8 cellular contexts compared by ENCODE assay signal in genomic region chr17:76726766-76727718, GRCh38. TPM values are rescaled to one million over a fixed set of nuclear protein-coding genes. Genes with fewer than 3 reads are reported as not detected.
DNase-seq lines count a peak whose midpoint lies in the region; ATAC-seq lines count a peak whose summit lies in the region.

Gene METTL23, plus strand, starts transcription at chr17:76726839. Its CDS starts 2,872 bp downstream, at chr17:76729711.

- H3K36me3 ChIP-seq in ACC112 (ENCODE audit: insufficient read depth, low read length), result peaks cover 28% of the 10 kb centered on the region
- H3K36me3 ChIP-seq in effector memory CD4-positive, alpha-beta T cell (ENCODE audit: control insufficient read depth, insufficient read depth, low read length), result peaks cover 32% of the 10 kb centered on the region

- H3K4me1 Mint-ChIP-seq in activated CD4-positive, alpha-beta memory T cell treated with anti-CD3 and anti-CD28 coated beads, Interleukin-2, amount 10 ng/mL, durations not matched to agents 7 days and 5 days, result peaks cover 58% of the 10 kb centered on the region

- H2AFZ ChIP-seq in ACC112 (ENCODE audit: low read length, unreplicated experiment), result no peak within 1 kb of the TSS

- H3K4me3 Mint-ChIP-seq in activated CD4-positive, alpha-beta memory T cell treated with anti-CD3 and anti-CD28 coated beads, Interleukin-2, amount 10 ng/mL, durations not matched to agents 7 days and 5 days, result peak within 1 kb of the TSS; percentile 91

- DNase-seq in NCI-H2227 (lab: John Stamatoyannopoulos, UW; ENCODE audit: unreplicated experiment) (peak; percentile 81), mesenteric fat pad (ENCODE audit: low spot score) (peak; percentile 92)
- DNase-seq in activated CD4-positive, alpha-beta memory T cell treated with anti-CD3 and anti-CD28 coated beads, Interleukin-2, amount 10 ng/mL, durations not matched to agents 7 days and 5 days, result peak; percentile 83
- DNase-seq in effector memory CD4-positive, alpha-beta T cell, result peak; percentile 93 to 95 (median 93)
- peak; percentile 69 for DNase-seq in stimulated activated CD8-positive, alpha-beta memory T cell treated with anti-CD3 and anti-CD28 coated beads, Interleukin-4, amount 100 ng/mL, for 24 hours (ENCODE audit: low read depth)

- H3K9me3 ChIP-seq in effector memory CD4-positive, alpha-beta T cell (ENCODE audit: control insufficient read depth, low read length), result no peaks in the 10 kb centered on the region

- H3K4me3 ChIP-seq in ACC112 (ENCODE audit: low read depth, low read length), result peak within 1 kb of the TSS; percentile 97
- H3K4me3 ChIP-seq in effector memory CD4-positive, alpha-beta T cell (ENCODE audit: insufficient read depth, low read depth, low read length, poor library complexity, severe bottlenecking), result peak within 1 kb of the TSS; percentile 94

- peak within 1 kb of the TSS; percentile 94 for H3K27ac Mint-ChIP-seq in activated CD4-positive, alpha-beta memory T cell treated with anti-CD3 and anti-CD28 coated beads, Interleukin-2, amount 10 ng/mL, durations not matched to agents 7 days and 5 days

- ATAC-seq in GM18511 (IDR thresholded peaks at IDR 0.05; ENCODE audit: unreplicated experiment) (peak; percentile 54), HG03039 (IDR thresholded peaks at IDR 0.05; ENCODE audit: unreplicated experiment) (peak; percentile 39)

- H3K36me3 Mint-ChIP-seq in activated CD4-positive, alpha-beta memory T cell treated with anti-CD3 and anti-CD28 coated beads, Interleukin-2, amount 10 ng/mL, durations not matched to agents 7 days and 5 days (ENCODE audit: low read depth), result peaks cover 70% of the 10 kb centered on the region

- no peaks in the 10 kb centered on the region for H3K27me3 ChIP-seq in ACC112 (ENCODE audit: insufficient read depth, low read length)
- H3K27me3 ChIP-seq in effector memory CD4-positive, alpha-beta T cell (replicated peaks; ENCODE audit: control insufficient read depth, insufficient read depth, low read length, poor library complexity, severe bottlenecking), result no peaks in the 10 kb centered on the region

- peaks cover 24% of the 10 kb centered on the region for H3K4me1 ChIP-seq in ACC112 (ENCODE audit: control insufficient read depth, insufficient read depth, low read length, unreplicated experiment)
- peaks cover 34% of the 10 kb centered on the region for H3K4me1 ChIP-seq in effector memory CD4-positive, alpha-beta T cell (ENCODE audit: control insufficient read depth, insufficient read depth, low read length, poor library complexity, severe bottlenecking)

- H3K79me2 ChIP-seq in ACC112 (ENCODE audit: control insufficient read depth, insufficient read depth, low read length, unreplicated experiment), result peaks cover 85% of the 10 kb centered on the region

- H3K27me3 Mint-ChIP-seq in activated CD4-positive, alpha-beta memory T cell treated with anti-CD3 and anti-CD28 coated beads, Interleukin-2, amount 10 ng/mL, durations not matched to agents 7 days and 5 days, result no peaks in the 10 kb centered on the region

- H3K27ac ChIP-seq in ACC112 (ENCODE audit: low read depth, low read length), result peak within 1 kb of the TSS; percentile 95
- H3K27ac ChIP-seq in effector memory CD4-positive, alpha-beta T cell (ENCODE audit: insufficient read depth, low read length, poor library complexity, severe bottlenecking), result peak within 1 kb of the TSS; percentile 95

- no peaks in the 10 kb centered on the region for H3K9me3 Mint-ChIP-seq in activated CD4-positive, alpha-beta memory T cell treated with anti-CD3 and anti-CD28 coated beads, Interleukin-2, amount 10 ng/mL, durations not matched to agents 7 days and 5 days

- CTCF ChIA-PET in activated CD4-positive, alpha-beta memory T cell treated with anti-CD3 and anti-CD28 coated beads, Interleukin-2, amount 10 ng/mL, durations not matched to agents 7 days and 5 days (lab: Charles Lee), result interaction anchor here (0.6 to 5.2 kb wide), 7 partner anchors 8 to 170 kb away, joined by 3 to 36 read pairs (median 8); partner anchors contain the start of genes MFSD11 and SRSF2

- POLR2A ChIA-PET in activated CD4-positive, alpha-beta memory T cell treated with anti-CD3 and anti-CD28 coated beads, Interleukin-2, amount 10 ng/mL, durations not matched to agents 7 days and 5 days (lab: Charles Lee), result interaction anchor here (0.7 to 6.0 kb wide), 22 partner anchors 10 to 362 kb away, joined by 3 to 248 read pairs (median 4); partner anchors contain the start of genes MFSD11, MGAT5B, SRSF2 and ST6GALNAC1

RNA-seq across cellular contexts. Expression of gene METTL23, which starts in this region (rescaled TPM):
- 10 to 100 TPM; 43.0 to 48.0 TPM for total RNA-seq in activated CD4-positive, alpha-beta memory T cell treated with anti-CD3 and anti-CD28 coated beads, Interleukin-2, amount 10 ng/mL, durations not matched to agents 7 days and 5 days
- 32.2 TPM for total RNA-seq in mesenteric fat pad

Comparison
In these comparisons a context has a peak if more than half of its experiments do, and no peak if none do; other contexts are left out.
1. Peak in every context shown above with its lines: DNase-seq, ATAC-seq, H3K4me3 ChIP-seq and H3K27ac ChIP-seq.